8 cellular contexts compared by ENCODE assay signal in the genomic region with DNA sequence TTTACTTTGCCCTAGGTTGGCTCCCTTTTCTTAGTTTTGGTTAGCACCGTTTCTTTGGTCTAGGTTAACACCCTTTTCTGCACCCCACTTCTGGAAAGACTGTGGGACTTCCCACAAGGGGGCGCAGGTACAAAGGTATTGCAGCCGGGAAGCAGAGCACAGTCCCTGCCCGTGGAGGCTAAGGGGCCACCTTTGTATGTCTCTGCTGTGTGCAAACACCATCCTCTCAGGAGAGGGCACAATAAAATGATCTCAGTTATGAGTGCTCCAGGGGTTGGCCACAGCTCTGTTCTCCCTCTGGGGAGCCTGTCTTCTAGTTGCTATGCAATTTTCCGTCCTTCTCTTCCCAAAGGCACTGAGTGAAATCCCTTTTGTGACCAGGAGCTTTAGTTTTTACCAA. TPM values are rescaled to one million over a fixed set of nuclear protein-coding genes. Genes with fewer than 3 reads are reported as not detected.
DNase-seq lines count a peak whose midpoint lies in the region; ATAC-seq and TF ChIP-seq lines count a peak whose summit lies in the region.

No MANE protein-coding gene starts in this region.

- H3K4me1 ChIP-seq in neutrophil (ENCODE audit: control insufficient read depth in 1 of 2, insufficient read depth in 1 of 2, low read depth in 1 of 2, low read length in 1 of 2): no peaks in the 10 kb centered on the region

- H3K4me3 ChIP-seq in WERI-Rb-1 (ENCODE audit: low read depth, low read length): no peak overlapping the region
- no peak overlapping the region for H3K4me3 ChIP-seq in neutrophil (ENCODE audit: low read depth in 1 of 2, low read length in 1 of 2)

- TF ChIP-seq CTCF in WERI-Rb-1 (IDR thresholded peaks at IDR 0.05; ENCODE audit: low read depth, low read length): peak; percentile 79
- peak; percentile 15 for TF ChIP-seq CTCF in neutrophil (IDR thresholded peaks at IDR 0.05)

- H3K9me3 ChIP-seq in WERI-Rb-1 (ENCODE audit: severe bottlenecking): peaks cover 3% of the 10 kb centered on the region
- H3K9me3 ChIP-seq in neutrophil: no peaks in the 10 kb centered on the region

- no peaks in the 10 kb centered on the region for H3K27me3 ChIP-seq in WERI-Rb-1 (ENCODE audit: insufficient read depth, low read depth, severe bottlenecking)
- peaks cover 20% of the 10 kb centered on the region for H3K27me3 ChIP-seq in neutrophil

- H3K36me3 ChIP-seq in WERI-Rb-1 (no peaks in the 10 kb centered on the region), neutrophil (no peaks in the 10 kb centered on the region)

- DNase-seq in GM03348 (ENCODE audit: low spot score) (peak; percentile 16), NCI-H128 (lab: John Stamatoyannopoulos, UW; ENCODE audit: unreplicated experiment) (peak; percentile 43), WERI-Rb-1 (peak; percentile 77), dermis microvascular lymphatic vessel endothelial cell (ENCODE audit: low read depth in 2 of 2) (peak; percentile 3 to 42), cortex of kidney (lab: John Stamatoyannopoulos, UW) (no peak)

- H3K27ac ChIP-seq in WERI-Rb-1 (no peak overlapping the region), neutrophil (no peak overlapping the region)

- ATAC-seq in HG03457 (IDR thresholded peaks at IDR 0.05; ENCODE audit: unreplicated experiment): no peak
- ATAC-seq in HG03460 (IDR thresholded peaks at IDR 0.05; ENCODE audit: unreplicated experiment): no peak

RNA-seq across cellular contexts. Expression of a gene that starts 28.4 kb away (rescaled TPM):
- total RNA-seq in dermis microvascular lymphatic vessel endothelial cell: under 0.01 TPM in 1 of 2 replicates, not detected in the other
